ENCODE assay signal across 2 cellular contexts in genomic region chr9:123933801-123934200, GRCh38.
TF ChIP-seq lines count a peak whose summit lies in the region.

No MANE protein-coding gene starts in this region.

TF ChIP-seq in HCT116, 20 proteins besides CTCF, POLR2A, EP300 and RAD21 (continued from another document):
- TF ChIP-seq, protein P1, sequence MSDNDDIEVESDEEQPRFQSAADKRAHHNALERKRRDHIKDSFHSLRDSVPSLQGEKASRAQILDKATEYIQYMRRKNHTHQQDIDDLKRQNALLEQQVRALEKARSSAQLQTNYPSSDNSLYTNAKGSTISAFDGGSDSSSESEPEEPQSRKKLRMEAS (IDR thresholded peaks at IDR 0.05) = peak; percentile 5; the same call in 1 of the 2 replicates

TF ChIP-seq in liver, 16 proteins besides CTCF, POLR2A, EP300 and RAD21 (continued from another document):
- TF ChIP-seq REST (IDR thresholded peaks at IDR 0.05) (no peak), SP1 (IDR thresholded peaks at IDR 0.05) (peak; percentile 19), GABPA (IDR thresholded peaks at IDR 0.05 in 1 of 2, conservative IDR thresholded peaks at IDR 0.05 in 1 of 2) (no peak), HNF4G (IDR thresholded peaks at IDR 0.05) (peak; percentile 22), RXRA (IDR thresholded peaks at IDR 0.05) (peak in 1 of 2 donors; percentile 5), NR2F2 (IDR thresholded peaks at IDR 0.05) (no peak), JUND (IDR thresholded peaks at IDR 0.05) (no peak), FOXA2 (IDR thresholded peaks at IDR 0.05) (no peak)
- TF ChIP-seq, protein P2, sequence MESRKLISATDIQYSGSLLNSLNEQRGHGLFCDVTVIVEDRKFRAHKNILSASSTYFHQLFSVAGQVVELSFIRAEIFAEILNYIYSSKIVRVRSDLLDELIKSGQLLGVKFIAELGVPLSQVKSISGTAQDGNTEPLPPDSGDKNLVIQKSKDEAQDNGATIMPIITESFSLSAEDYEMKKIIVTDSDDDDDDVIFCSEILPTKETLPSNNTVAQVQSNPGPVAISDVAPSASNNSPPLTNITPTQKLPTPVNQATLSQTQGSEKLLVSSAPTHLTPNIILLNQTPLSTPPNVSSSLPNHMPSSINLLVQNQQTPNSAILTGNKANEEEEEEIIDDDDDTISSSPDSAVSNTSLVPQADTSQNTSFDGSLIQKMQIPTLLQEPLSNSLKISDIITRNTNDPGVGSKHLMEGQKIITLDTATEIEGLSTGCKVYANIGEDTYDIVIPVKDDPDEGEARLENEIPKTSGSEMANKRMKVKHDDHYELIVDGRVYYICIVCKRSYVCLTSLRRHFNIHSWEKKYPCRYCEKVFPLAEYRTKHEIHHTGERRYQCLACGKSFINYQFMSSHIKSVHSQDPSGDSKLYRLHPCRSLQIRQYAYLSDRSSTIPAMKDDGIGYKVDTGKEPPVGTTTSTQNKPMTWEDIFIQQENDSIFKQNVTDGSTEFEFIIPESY (IDR thresholded peaks at IDR 0.05) = no peak
- TF ChIP-seq, protein P1 (IDR thresholded peaks at IDR 0.05) = no peak
TF ChIP-seq in liver: peak in this region for 4.
